In genomic region chr17:38800237-38800760, GRCh38 we compare ENCODE assay signal across 8 cellular contexts. TPM values are rescaled to one million over a fixed set of nuclear protein-coding genes. Genes with fewer than 3 reads are reported as not detected.
DNase-seq lines count a peak whose midpoint lies in the region; ATAC-seq and TF ChIP-seq lines count a peak whose summit lies in the region.

No MANE protein-coding gene starts in this region.

- DNase-seq in activated CD4-positive, alpha-beta T cell treated with anti-CD3 and anti-CD28 coated beads, Interleukin-2, amount 10 ng/mL, durations not matched to agents 24 days and 14 days: no peak
- no peak for DNase-seq in activated CD4-positive, alpha-beta T cell treated with anti-CD3 and anti-CD28 coated beads for 1 hour
- DNase-seq in activated naive CD8-positive, alpha-beta T cell treated with anti-CD3 and anti-CD28 coated beads for 36 hours: no peak
- DNase-seq in kidney epithelial cell (ENCODE audit: low read depth) (no peak), thoracic aorta (ENCODE audit: low spot score) (no peak), HEK293T (ENCODE audit: extremely low spot score) (no peak)
- no peak for DNase-seq in stimulated activated CD8-positive, alpha-beta memory T cell treated with anti-CD3 and anti-CD28 coated beads, Interleukin-4, amount 100 ng/mL, for 48 hours

- CTCF ChIA-PET in HEK293T (lab: Yijun Ruan, JAX): no interaction called here

- ATAC-seq in thoracic aorta (ENCODE audit: insufficient number of reproducible peaks, low FRiP score, low read depth) (peak; percentile 25), GM18873 (IDR thresholded peaks at IDR 0.05; ENCODE audit: low FRiP score, unreplicated experiment) (no peak)

- H3K36me3 Mint-ChIP-seq in activated CD4-positive, alpha-beta T cell treated with anti-CD3 and anti-CD28 coated beads, Interleukin-2, amount 10 ng/mL, durations not matched to agents 24 days and 14 days (ENCODE audit: low read depth): peaks cover 46% of the 10 kb centered on the region
- peaks cover 34% of the 10 kb centered on the region for H3K36me3 Mint-ChIP-seq in activated naive CD8-positive, alpha-beta T cell treated with anti-CD3 and anti-CD28 coated beads for 36 hours

- intact Hi-C loops in activated CD4-positive, alpha-beta T cell treated with anti-CD3 and anti-CD28 coated beads, Interleukin-2, amount 10 ng/mL, durations not matched to agents 24 days and 14 days (cut with micrococcal nuclease): no loop called here

- no peaks in the 10 kb centered on the region for H3K27me3 Mint-ChIP-seq in activated CD4-positive, alpha-beta T cell treated with anti-CD3 and anti-CD28 coated beads, Interleukin-2, amount 10 ng/mL, durations not matched to agents 24 days and 14 days
- no peaks in the 10 kb centered on the region for H3K27me3 Mint-ChIP-seq in activated naive CD8-positive, alpha-beta T cell treated with anti-CD3 and anti-CD28 coated beads for 36 hours

- peak overlapping the region; percentile 42 to 97 for H3K27ac ChIP-seq in thoracic aorta

- no peaks in the 10 kb centered on the region for H3K9me3 Mint-ChIP-seq in activated CD4-positive, alpha-beta T cell treated with anti-CD3 and anti-CD28 coated beads, Interleukin-2, amount 10 ng/mL, durations not matched to agents 24 days and 14 days
- no peaks in the 10 kb centered on the region for H3K9me3 Mint-ChIP-seq in activated naive CD8-positive, alpha-beta T cell treated with anti-CD3 and anti-CD28 coated beads for 36 hours

- peaks cover 19 to 36% of the 10 kb centered on the region in 2 donors for H3K4me1 ChIP-seq in thoracic aorta (ENCODE audit: control insufficient read depth in 1 of 2, low read depth in 2 of 2)

- POLR2A ChIA-PET in HEK293T (lab: Yijun Ruan, JAX): interaction anchor here (0.6 to 2.0 kb wide), 8 partner anchors 20 to 70 kb away, joined by 3 to 9 read pairs (median 4); partner anchors contain the start of genes CWC25, LASP1, PSMB3 and RPL23

- peaks cover 35% of the 10 kb centered on the region for H3K4me1 Mint-ChIP-seq in activated CD4-positive, alpha-beta T cell treated with anti-CD3 and anti-CD28 coated beads, Interleukin-2, amount 10 ng/mL, durations not matched to agents 24 days and 14 days
- H3K4me1 Mint-ChIP-seq in activated naive CD8-positive, alpha-beta T cell treated with anti-CD3 and anti-CD28 coated beads for 36 hours: peaks cover 33% of the 10 kb centered on the region

- no peaks in the 10 kb centered on the region for H3K27me3 ChIP-seq in kidney epithelial cell (ENCODE audit: control insufficient read depth, insufficient read depth, low read length)
- H3K27me3 ChIP-seq in thoracic aorta (replicated peaks; ENCODE audit: insufficient read depth): no peaks in the 10 kb centered on the region

- peak overlapping the region; percentile 83 for H3K4me3 Mint-ChIP-seq in activated CD4-positive, alpha-beta T cell treated with anti-CD3 and anti-CD28 coated beads, Interleukin-2, amount 10 ng/mL, durations not matched to agents 24 days and 14 days
- H3K4me3 Mint-ChIP-seq in activated naive CD8-positive, alpha-beta T cell treated with anti-CD3 and anti-CD28 coated beads for 36 hours: peak overlapping the region; percentile 85

- peak overlapping the region; percentile 78 for H3K27ac Mint-ChIP-seq in activated CD4-positive, alpha-beta T cell treated with anti-CD3 and anti-CD28 coated beads, Interleukin-2, amount 10 ng/mL, durations not matched to agents 24 days and 14 days
- peak overlapping the region; percentile 80 for H3K27ac Mint-ChIP-seq in activated naive CD8-positive, alpha-beta T cell treated with anti-CD3 and anti-CD28 coated beads for 36 hours

- H3K4me3 ChIP-seq in kidney epithelial cell (ENCODE audit: low read depth, low read length) (peak overlapping the region; percentile 96), thoracic aorta (peak overlapping the region; percentile 93)

- no peak for TF ChIP-seq CTCF in kidney epithelial cell (IDR thresholded peaks at IDR 0.05; ENCODE audit: insufficient read depth, low read length, poor library complexity, severe bottlenecking)
- TF ChIP-seq CTCF in thoracic aorta (IDR thresholded peaks at IDR 0.05): no peak

- no peaks in the 10 kb centered on the region for H3K9me3 ChIP-seq in thoracic aorta

- no peaks in the 10 kb centered on the region for H3K36me3 ChIP-seq in kidney epithelial cell (ENCODE audit: control insufficient read depth, insufficient read depth, low read length)
- peaks cover 28% of the 10 kb centered on the region for H3K36me3 ChIP-seq in thoracic aorta

TF ChIP-seq in HEK293T, 16 proteins besides CTCF, POLR2A, EP300 and RAD21:
- TF ChIP-seq NFRKB (IDR thresholded peaks at IDR 0.05) (no peak), FOXM1 (IDR thresholded peaks at IDR 0.05; ENCODE audit: borderline replicate concordance) (no peak), ARNT (IDR thresholded peaks at IDR 0.05) (no peak), CTBP1 (IDR thresholded peaks at IDR 0.05; ENCODE audit: borderline replicate concordance) (no peak), HDGF (IDR thresholded peaks at IDR 0.05; ENCODE audit: borderline replicate concordance) (no peak), SP1 (IDR thresholded peaks at IDR 0.05) (no peak), ZNF384 (IDR thresholded peaks at IDR 0.05) (no peak), PKNOX1 (IDR thresholded peaks at IDR 0.05) (no peak), FOXA1 (IDR thresholded peaks at IDR 0.05) (no peak), LEF1 (IDR thresholded peaks at IDR 0.05; ENCODE audit: borderline replicate concordance) (no peak), SUZ12 (IDR thresholded peaks at IDR 0.05) (no peak), TARDBP (IDR thresholded peaks at IDR 0.05) (no peak), BHLHE40 (IDR thresholded peaks at IDR 0.05; ENCODE audit: borderline replicate concordance) (no peak), FOXK2 (IDR thresholded peaks at IDR 0.05) (no peak), ELF4 (IDR thresholded peaks at IDR 0.05) (no peak), L3MBTL2 (conservative IDR thresholded peaks at IDR 0.05) (no peak)

RNA-seq across cellular contexts. Expression of gene PIP4K2B, which starts 0.9 kb away (rescaled TPM):
- total RNA-seq in activated CD4-positive, alpha-beta T cell treated with anti-CD3 and anti-CD28 coated beads, Interleukin-2, amount 10 ng/mL, durations not matched to agents 24 days and 14 days: 42.8 and 44.3 TPM in 2 replicates
- total RNA-seq in activated naive CD8-positive, alpha-beta T cell treated with anti-CD3 and anti-CD28 coated beads for 36 hours: 10 to 100 TPM; 39.6 to 41.1 TPM
- 34.8 and 53.3 TPM in 2 replicates for total RNA-seq in kidney epithelial cell
- 10 to 100 TPM; 56.9 to 82.0 TPM for total RNA-seq in thoracic aorta

RNA-seq across cellular contexts. Expression of gene CWC25, which starts 24.8 kb away (rescaled TPM):
- total RNA-seq in activated CD4-positive, alpha-beta T cell treated with anti-CD3 and anti-CD28 coated beads, Interleukin-2, amount 10 ng/mL, durations not matched to agents 24 days and 14 days: 32.1 and 32.4 TPM in 2 replicates
- total RNA-seq in activated naive CD8-positive, alpha-beta T cell treated with anti-CD3 and anti-CD28 coated beads for 36 hours: 10 to 100 TPM; 22.3 to 25.6 TPM
- total RNA-seq in kidney epithelial cell: 13.9 and 14.4 TPM in 2 replicates
- total RNA-seq in thoracic aorta: 10 to 100 TPM; 28.0 to 29.1 TPM

RNA-seq across cellular contexts. Expression of gene PSMB3, which starts 47.8 kb away (rescaled TPM):
- total RNA-seq in activated CD4-positive, alpha-beta T cell treated with anti-CD3 and anti-CD28 coated beads, Interleukin-2, amount 10 ng/mL, durations not matched to agents 24 days and 14 days: 356 and 358 TPM in 2 replicates
- 100 to 1,000 TPM; 284 to 288 TPM for total RNA-seq in activated naive CD8-positive, alpha-beta T cell treated with anti-CD3 and anti-CD28 coated beads for 36 hours
- total RNA-seq in kidney epithelial cell (166 TPM in 2 replicates), thoracic aorta (100 to 1,000 TPM; 108 to 124 TPM)

RNA-seq across cellular contexts. Expression of gene PCGF2, which starts 52.2 kb away (rescaled TPM):
- 4.7 and 5.5 TPM in 2 replicates for total RNA-seq in activated CD4-positive, alpha-beta T cell treated with anti-CD3 and anti-CD28 coated beads, Interleukin-2, amount 10 ng/mL, durations not matched to agents 24 days and 14 days
- total RNA-seq in activated naive CD8-positive, alpha-beta T cell treated with anti-CD3 and anti-CD28 coated beads for 36 hours: under 1 TPM; 0.40 to 0.74 TPM
- total RNA-seq in kidney epithelial cell (20.8 and 25.1 TPM in 2 replicates), thoracic aorta (10 to 100 TPM; 14.1 to 28.4 TPM)

RNA-seq across cellular contexts. Expression of gene RPL23, which starts 53.2 kb away (rescaled TPM):
- 1,994 and 2,005 TPM in 2 replicates for total RNA-seq in activated CD4-positive, alpha-beta T cell treated with anti-CD3 and anti-CD28 coated beads, Interleukin-2, amount 10 ng/mL, durations not matched to agents 24 days and 14 days
- total RNA-seq in activated naive CD8-positive, alpha-beta T cell treated with anti-CD3 and anti-CD28 coated beads for 36 hours: 1,000 to 10,000 TPM; 1,956 to 1,966 TPM
- total RNA-seq in kidney epithelial cell: 1,506 and 1,881 TPM in 2 replicates
- 100 to 1,000 TPM; 870 to 981 TPM for total RNA-seq in thoracic aorta
